In genomic region chr15:80695911-80696651, GRCh38 we compare ENCODE assay signal across 7 cellular contexts. TPM values are rescaled to one million over a fixed set of nuclear protein-coding genes. Genes with fewer than 3 reads are reported as not detected.
DNase-seq lines count a peak whose midpoint lies in the region; FAIRE-seq and TF ChIP-seq lines count a peak whose summit lies in the region.

No MANE protein-coding gene starts in this region.

- no peak for TF ChIP-seq EP300 in neural cell (conservative IDR thresholded peaks at IDR 0.05; ENCODE audit: poor library complexity, severe bottlenecking)

- no peaks in the 10 kb centered on the region for H3K9me2 ChIP-seq in neural cell (ENCODE audit: insufficient read depth, low read length)

- DNase-seq in GM12891 (ENCODE audit: insufficient read length, low spot score) (no peak), KBM-7 (peak; percentile 66), fibroblast of gingiva (ENCODE audit: low read depth) (peak; percentile 24), T1000 (lab: John Stamatoyannopoulos, UW) (no peak), putamen (ENCODE audit: low spot score) (no peak)
- peak; percentile 58 for DNase-seq in activated CD8-positive, alpha-beta memory T cell treated with anti-CD3 and anti-CD28 coated beads, Interleukin-2, amount 50 U/mL, for 48 hours

- no peaks in the 10 kb centered on the region for H3K9me3 ChIP-seq in neural cell (ENCODE audit: low read length)

- in situ Hi-C loops in KBM-7 (cut with MboI; ENCODE audit: low pct_unique_long_range_greater_than_20kb, low sequenced_read_pairs): no loop called here

- TF ChIP-seq POLR2A in GM12891 (IDR thresholded peaks at IDR 0.05; ENCODE audit: low read depth, low read length): no peak

- H3K4me2 ChIP-seq in neural cell (ENCODE audit: low read length): peak overlapping the region; percentile 98

- H4K20me1 ChIP-seq in neural cell (ENCODE audit: insufficient read depth): peaks cover 6% of the 10 kb centered on the region

- peak overlapping the region; percentile 96 for H3K4me3 ChIP-seq in neural cell (ENCODE audit: low read length)

- no peak for TF ChIP-seq RAD21 in neural cell (conservative IDR thresholded peaks at IDR 0.05)

- TF ChIP-seq CTCF in neural cell (IDR thresholded peaks at IDR 0.05; ENCODE audit: poor library complexity, severe bottlenecking): no peak

- peak; percentile 23 for FAIRE-seq in GM12891 (lab: Jason Lieb, UNC)

- H3K36me3 ChIP-seq in neural cell (ENCODE audit: insufficient read depth, low read length): no peaks in the 10 kb centered on the region

- no peaks in the 10 kb centered on the region for H3K27me3 ChIP-seq in neural cell (ENCODE audit: insufficient read depth, low read depth, low read length)

- H3K27ac ChIP-seq in neural cell (ENCODE audit: low read length): peak overlapping the region; percentile 65

- peak overlapping the region; percentile 32 for H2AFZ ChIP-seq in neural cell (ENCODE audit: low read depth, low read length)

- no peaks in the 10 kb centered on the region for H3F3A ChIP-seq in neural cell (ENCODE audit: insufficient read depth, low read length, poor library complexity, severe bottlenecking)

- H3K9ac ChIP-seq in neural cell (ENCODE audit: low read length): peak overlapping the region; percentile 80

- H3K79me2 ChIP-seq in neural cell (replicated peaks; ENCODE audit: insufficient read depth, low read length): peaks cover 29% of the 10 kb centered on the region

TF ChIP-seq in GM12891, 5 proteins besides CTCF, POLR2A, EP300 and RAD21:
- TF ChIP-seq POLR2AphosphoS5 (IDR thresholded peaks at IDR 0.05; ENCODE audit: low read depth, low read length) (no peak), SPI1 (IDR thresholded peaks at IDR 0.05; ENCODE audit: low read depth, low read length) (no peak), TAF1 (IDR thresholded peaks at IDR 0.05; ENCODE audit: low read depth, low read length) (no peak), POU2F2 (IDR thresholded peaks at IDR 0.05; ENCODE audit: low read depth, low read length) (no peak), PAX5 (IDR thresholded peaks at IDR 0.05; ENCODE audit: insufficient read depth, low read length, severe bottlenecking) (no peak)

TF ChIP-seq in neural cell, 6 proteins besides CTCF, POLR2A, EP300 and RAD21:
- TF ChIP-seq REST (IDR thresholded peaks at IDR 0.05; ENCODE audit: borderline replicate concordance) (no peak), SMC3 (conservative IDR thresholded peaks at IDR 0.05; ENCODE audit: poor library complexity) (peak; percentile 7)

RNA-seq across cellular contexts. Expression of gene ABHD17C, which starts 1.0 kb away (rescaled TPM):
- polyA plus RNA-seq in GM12891 (2012; ENCODE audit: low read depth, missing spikeins): 1.4 TPM
- polyA plus RNA-seq in neural cell: 18.3 and 19.1 TPM in 2 replicates
- polyA minus RNA-seq in neural cell: 16.3 and 18.6 TPM in 2 replicates

Comparison
In these comparisons a context has a peak if more than half of its experiments do, and no peak if none do; other contexts are left out.
1. DNase-seq: peak in KBM-7 (single experiment), activated CD8-positive, alpha-beta memory T cell treated with anti-CD3 and anti-CD28 coated beads, Interleukin-2, amount 50 U/mL, for 48 hours (single experiment) and fibroblast of gingiva (single experiment); none in GM12891 (single experiment), T1000 (single experiment) and putamen (single experiment).